In genomic region chr2:36356990-36357505, GRCh38 we compare ENCODE assay signal across 8 cellular contexts. TPM values are rescaled to one million over a fixed set of nuclear protein-coding genes. Genes with fewer than 3 reads are reported as not detected.
DNase-seq lines count a peak whose midpoint lies in the region; ATAC-seq and TF ChIP-seq lines count a peak whose summit lies in the region.

No MANE protein-coding gene starts in this region.

- ATAC-seq in GM21619 (IDR thresholded peaks at IDR 0.05; ENCODE audit: unreplicated experiment) (peak; percentile 23), esophagus mucosa (no peak)

- peak overlapping the region; percentile 95 for H3K4me3 ChIP-seq in astrocyte of the cerebellum (ENCODE audit: low read depth, low read length)

- DNase-seq in GM10266 (ENCODE audit: extremely low spot score) = peak; percentile 53
- peak; percentile 25 for DNase-seq in MV-4-11 (lab: John Stamatoyannopoulos, UW)
- no peak for DNase-seq in astrocyte of the cerebellum (ENCODE audit: low read depth)
- peak; percentile 85 for DNase-seq in kidney tubule cell (ENCODE audit: low spot score)
- DNase-seq in stimulated activated CD4-positive, alpha-beta T cell treated with anti-CD3 and anti-CD28 coated beads, Interleukin-4, amount 100 ng/mL, for 24 hours = peak; percentile 35
- DNase-seq in NCI-H1092 (lab: John Stamatoyannopoulos, UW) = no peak

- TF ChIP-seq CTCF in GM10266 (IDR thresholded peaks at IDR 0.05; ENCODE audit: control insufficient read depth, insufficient read depth, low read depth, missing control alignments) (no peak), astrocyte of the cerebellum (IDR thresholded peaks at IDR 0.05; ENCODE audit: low read depth, low read length, missing control alignments) (no peak)

- in situ Hi-C loops in astrocyte of the cerebellum (cut with HindIII; ENCODE audit: low sequenced_read_pairs) = no loop called here

RNA-seq across cellular contexts. Expression of gene CRIM1, which starts 1.5 kb away (rescaled TPM):
- 15.2 TPM for total RNA-seq in esophagus mucosa

Comparison
In these comparisons a context has a peak if more than half of its experiments do, and no peak if none do; other contexts are left out.
1. DNase-seq: peak in GM10266 (single experiment), MV-4-11 (single experiment), kidney tubule cell (single experiment) and stimulated activated CD4-positive, alpha-beta T cell treated with anti-CD3 and anti-CD28 coated beads, Interleukin-4, amount 100 ng/mL, for 24 hours (single experiment); none in astrocyte of the cerebellum (single experiment) and NCI-H1092 (single experiment).